34 cellular contexts compared by ENCODE assay signal in genomic region chr11:21883354-21883753, GRCh38.
"Had no signal": no experiment of that assay in that cellular context is flagged by ENCODE, and none has a peak within 500 bp of the region (broad histone marks: within the 10 kb centered on the region; RNA-seq: fewer than 3 reads in every experiment).

No MANE protein-coding gene starts in this region.

- H3K9me3 ChIP-seq: MG63 had no signal

- H3K27me3 ChIP-seq: MG63 had no signal

- H3K4me3 ChIP-seq: MG63 had no signal

- DNase-seq: Karpas-422, Kasumi-1, MG63, MM.1S, MV-4-11, NCI-H1048, NCI-H1092, NCI-H1092 treated with DMSO at 0.1 percent for 48 hours, NCI-H1105, NCI-H1105 treated with DMSO at 0.1 percent for 48 hours, NCI-H1417, NCI-H1417 treated with DMSO at 0.1 percent for 48 hours, NCI-H1436, NCI-H1436 treated with DMSO at 0.1 percent for 48 hours, NCI-H146, NCI-H1694, NCI-H1694 treated with DMSO at 0.1 percent for 48 hours, NCI-H187, NCI-H187 treated with DMSO at 0.1 percent for 48 hours, NCI-H1930, NCI-H2029, NCI-H2029 treated with DMSO at 0.1 percent for 48 hours, NCI-H2081, NCI-H2081 treated with DMSO at 0.1 percent for 48 hours, NCI-H2107, NCI-H2171, NCI-H2171 treated with DMSO at 0.1 percent for 48 hours, NCI-H2227 treated with DMSO at 0.1 percent for 48 hours, NCI-H226, NCI-H345, NCI-H446, NCI-H446 treated with DMSO at 0.1 percent for 48 hours, NCI-H510A, NCI-H510A treated with DMSO at 0.1 percent for 48 hours had no signal

- H3K36me3 ChIP-seq: MG63 had no signal
